Comparison of ENCODE assay signal across 9 cellular contexts in the genomic region with DNA sequence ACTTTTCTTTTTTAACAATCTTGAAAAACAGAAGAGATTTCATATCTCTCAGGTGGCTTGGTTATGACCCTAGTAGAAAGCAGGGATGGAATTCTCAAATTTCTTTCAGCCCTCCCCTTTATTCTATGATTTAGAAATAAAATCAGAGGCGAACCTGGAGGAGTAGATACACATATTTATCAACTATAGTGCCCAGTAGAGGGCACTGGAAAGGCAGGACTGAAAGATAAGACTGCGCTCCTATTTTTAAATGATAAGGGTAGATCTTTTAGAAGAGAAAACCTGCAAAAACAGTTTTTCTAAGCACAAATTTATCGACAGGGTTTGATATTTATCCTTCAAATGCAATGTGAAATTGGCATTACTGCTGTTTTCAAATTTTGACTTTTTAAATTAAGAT.
DNase-seq lines count a peak whose midpoint lies in the region; ATAC-seq, FAIRE-seq and TF ChIP-seq lines count a peak whose summit lies in the region.
"Had no signal": no experiment of that assay in that cellular context is flagged by ENCODE, and none has a peak within 500 bp of the region (broad histone marks: within the 10 kb centered on the region; RNA-seq: fewer than 3 reads in every experiment).

No MANE protein-coding gene starts in this region.

- H3K4me3 ChIP-seq in heart left ventricle, result no peak overlapping the region
- H3K4me3 ChIP-seq in right cardiac atrium (ENCODE audit: low read length), result no peak overlapping the region
- H3K4me3 ChIP-seq in fibroblast of villous mesenchyme (ENCODE audit: low read depth, low read length), result no peak overlapping the region

- H3K27me3 Mint-ChIP-seq in activated naive CD4-positive, alpha-beta T cell treated with anti-CD3 and anti-CD28 coated beads, Interleukin-2, amount 10 ng/mL, durations not matched to agents 7 days and 5 days, result no peaks in the 10 kb centered on the region
- no peaks in the 10 kb centered on the region for H3K27me3 Mint-ChIP-seq in natural killer cell treated with Interleukin-12 subunit alpha and Interleukin-12 subunit beta and Interleukin-15 and Interleukin-18, amount 100 ng/mL, for 72 hours

- FAIRE-seq in GM19239 (lab: Jason Lieb, UNC), result no peak

- no peaks in the 10 kb centered on the region for H3K9me3 ChIP-seq in heart left ventricle
- no peaks in the 10 kb centered on the region for H3K9me3 ChIP-seq in right cardiac atrium (ENCODE audit: control insufficient read depth, low read length)

- peaks cover 0 to 5% (median 0%) of the 10 kb centered on the region in 12 donors for H3K4me1 ChIP-seq in heart left ventricle
- H3K4me1 ChIP-seq in right cardiac atrium (ENCODE audit: control insufficient read depth, insufficient read depth, low read length), result no peaks in the 10 kb centered on the region

- DNase-seq in heart left ventricle (no peak), right cardiac atrium (no peak), NCI-H748 treated with DMSO at 0.1 percent for 48 hours (lab: John Stamatoyannopoulos, UW) (peak; percentile 53), fibroblast of villous mesenchyme (ENCODE audit: low read depth) (peak; percentile 1), GM19239 (ENCODE audit: insufficient read length, low spot score) (no peak)
- DNase-seq in activated naive CD4-positive, alpha-beta T cell treated with anti-CD3 and anti-CD28 coated beads, Interleukin-2, amount 10 ng/mL, durations not matched to agents 7 days and 5 days, result no peak
- DNase-seq in natural killer cell treated with Interleukin-12 subunit alpha and Interleukin-12 subunit beta and Interleukin-15 and Interleukin-18, amount 100 ng/mL, for 72 hours (ENCODE audit: low spot score), result no peak
- no peak for DNase-seq in activated naive CD4-positive, alpha-beta T cell treated with anti-CD3 and anti-CD28 coated beads, Interleukin-2, amount 50 U/mL, for 16 hours
- DNase-seq: activated CD8-positive, alpha-beta T cell treated with anti-CD3 and anti-CD28 coated beads, Interleukin-2, amount 10 ng/mL, durations not matched to agents 7 days and 5 days had no signal

- H3K27me3 ChIP-seq in heart left ventricle (no peaks in the 10 kb centered on the region), right cardiac atrium (ENCODE audit: control insufficient read depth, insufficient read depth) (no peaks in the 10 kb centered on the region)

- ATAC-seq in heart left ventricle (no peak), right cardiac atrium (no peak)
- no peak for ATAC-seq in natural killer cell treated with Interleukin-12 subunit alpha and Interleukin-12 subunit beta and Interleukin-15 and Interleukin-18, amount 100 ng/mL, for 72 hours
- ATAC-seq: activated CD8-positive, alpha-beta T cell treated with anti-CD3 and anti-CD28 coated beads, Interleukin-2, amount 10 ng/mL, durations not matched to agents 7 days and 5 days had no signal

- WGBS in heart left ventricle, 4 donors, result 22 to 50% (median 38%) methylated on average over 3 of the region's 3 CpGs
- WGBS in right cardiac atrium, result 31% methylated on average over 3 of the region's 3 CpGs

- H3K4me1 Mint-ChIP-seq in activated naive CD4-positive, alpha-beta T cell treated with anti-CD3 and anti-CD28 coated beads, Interleukin-2, amount 10 ng/mL, durations not matched to agents 7 days and 5 days, result no peaks in the 10 kb centered on the region
- H3K4me1 Mint-ChIP-seq in natural killer cell treated with Interleukin-12 subunit alpha and Interleukin-12 subunit beta and Interleukin-15 and Interleukin-18, amount 100 ng/mL, for 72 hours (ENCODE audit: low read depth in 2 of 2), result no peaks in the 10 kb centered on the region

- H3K27ac ChIP-seq in heart left ventricle (no peak overlapping the region), right cardiac atrium (ENCODE audit: low read length) (no peak overlapping the region)

- no peak overlapping the region for H3K4me3 Mint-ChIP-seq in activated naive CD4-positive, alpha-beta T cell treated with anti-CD3 and anti-CD28 coated beads, Interleukin-2, amount 10 ng/mL, durations not matched to agents 7 days and 5 days
- H3K4me3 Mint-ChIP-seq in natural killer cell treated with Interleukin-12 subunit alpha and Interleukin-12 subunit beta and Interleukin-15 and Interleukin-18, amount 100 ng/mL, for 72 hours, result no peak overlapping the region
- H3K4me3 Mint-ChIP-seq: activated CD8-positive, alpha-beta T cell treated with anti-CD3 and anti-CD28 coated beads, Interleukin-2, amount 10 ng/mL, durations not matched to agents 7 days and 5 days had no signal

- H3K36me3 ChIP-seq in heart left ventricle, result no peaks in the 10 kb centered on the region

- H3K27ac Mint-ChIP-seq in activated naive CD4-positive, alpha-beta T cell treated with anti-CD3 and anti-CD28 coated beads, Interleukin-2, amount 10 ng/mL, durations not matched to agents 7 days and 5 days, result no peak overlapping the region
- no peak overlapping the region for H3K27ac Mint-ChIP-seq in natural killer cell treated with Interleukin-12 subunit alpha and Interleukin-12 subunit beta and Interleukin-15 and Interleukin-18, amount 100 ng/mL, for 72 hours
- H3K27ac Mint-ChIP-seq: activated CD8-positive, alpha-beta T cell treated with anti-CD3 and anti-CD28 coated beads, Interleukin-2, amount 10 ng/mL, durations not matched to agents 7 days and 5 days had no signal

- peaks cover 3% of the 10 kb centered on the region for H3K9me3 Mint-ChIP-seq in activated naive CD4-positive, alpha-beta T cell treated with anti-CD3 and anti-CD28 coated beads, Interleukin-2, amount 10 ng/mL, durations not matched to agents 7 days and 5 days
- peaks cover 11% of the 10 kb centered on the region for H3K9me3 Mint-ChIP-seq in natural killer cell treated with Interleukin-12 subunit alpha and Interleukin-12 subunit beta and Interleukin-15 and Interleukin-18, amount 100 ng/mL, for 72 hours

- no peaks in the 10 kb centered on the region for H3K36me3 Mint-ChIP-seq in activated naive CD4-positive, alpha-beta T cell treated with anti-CD3 and anti-CD28 coated beads, Interleukin-2, amount 10 ng/mL, durations not matched to agents 7 days and 5 days
- H3K36me3 Mint-ChIP-seq in natural killer cell treated with Interleukin-12 subunit alpha and Interleukin-12 subunit beta and Interleukin-15 and Interleukin-18, amount 100 ng/mL, for 72 hours, result no peaks in the 10 kb centered on the region

- TF ChIP-seq POLR2A in heart left ventricle (IDR thresholded peaks at IDR 0.05), result no peak

- CTCF ChIA-PET in activated naive CD4-positive, alpha-beta T cell treated with anti-CD3 and anti-CD28 coated beads, Interleukin-2, amount 10 ng/mL, durations not matched to agents 7 days and 5 days (lab: Charles Lee), result no interaction called here

- intact Hi-C loops in heart left ventricle (cut with DNase I), result loop anchor here in 2 of 10 donors (10.0 kb wide), 1 partner anchor 652 kb away; no protein-coding TSS in a partner anchor
- intact Hi-C loops in right cardiac atrium (cut with DNase I), result no loop called here

- TF ChIP-seq CTCF in heart left ventricle (IDR thresholded peaks at IDR 0.05), result peak in 9 of 12 donors; percentile 11 to 50 (median 30)
- peak; percentile 28 for TF ChIP-seq CTCF in fibroblast of villous mesenchyme (IDR thresholded peaks at IDR 0.05; ENCODE audit: insufficient read depth, low read depth, low read length)

Comparison
In these comparisons a context has a peak if more than half of its experiments do, and no peak if none do; other contexts are left out.
1. DNase-seq: peak in NCI-H748 treated with DMSO at 0.1 percent for 48 hours (single experiment) and fibroblast of villous mesenchyme (single experiment); none in heart left ventricle (0 of 5), right cardiac atrium (0 of 3), activated naive CD4-positive, alpha-beta T cell treated with anti-CD3 and anti-CD28 coated beads, Interleukin-2, amount 10 ng/mL, durations not matched to agents 7 days and 5 days (single experiment), natural killer cell treated with Interleukin-12 subunit alpha and Interleukin-12 subunit beta and Interleukin-15 and Interleukin-18, amount 100 ng/mL, for 72 hours (single experiment), GM19239 (single experiment) and activated naive CD4-positive, alpha-beta T cell treated with anti-CD3 and anti-CD28 coated beads, Interleukin-2, amount 50 U/mL, for 16 hours (single experiment).